Comparison of ENCODE assay signal across 19 cellular contexts in genomic region chr5:53987091-53987490, GRCh38.
DNase-seq lines count a peak whose midpoint lies in the region; TF ChIP-seq lines count a peak whose summit lies in the region.
"Had no signal": no experiment of that assay in that cellular context is flagged by ENCODE, and none has a peak within 500 bp of the region (broad histone marks: within the 10 kb centered on the region; RNA-seq: fewer than 3 reads in every experiment).

No MANE protein-coding gene starts in this region.

- no peak overlapping the region for H3K27ac ChIP-seq in substantia nigra (ENCODE audit: low read depth, low read length, poor library complexity, severe bottlenecking)
- H3K27ac ChIP-seq: BLaER1 treated with 17β-estradiol and CSF1 and Interleukin-3, amounts not matched to agents 10 nM and 100 nM; C4-2B had no signal

- H3K4me3 ChIP-seq in AG10803 (ENCODE audit: low read length): no peak overlapping the region
- no peak overlapping the region for H3K4me3 ChIP-seq in foreskin fibroblast (ENCODE audit: low read depth in 1 of 2, low read length in 2 of 2)
- H3K4me3 ChIP-seq: BLaER1 treated with 17β-estradiol and CSF1 and Interleukin-3, amounts not matched to agents 10 nM and 100 nM had no signal

- DNase-seq in AG10803 (ENCODE audit: low read depth) (peak; percentile 34), EH (ENCODE audit: low read depth) (peak; percentile 15), foreskin fibroblast (peak; percentile 6 to 56), substantia nigra (lab: John Stamatoyannopoulos, UW) (no peak)
- DNase-seq in stimulated activated CD4-positive, alpha-beta T cell treated with anti-CD3 and anti-CD28 coated beads, Interleukin-2, amount 100 ng/mL, for 24 hours: no peak
- DNase-seq: 8988T; ACHN; AML-193; CD4-positive, alpha-beta T cell; CD8-positive, alpha-beta T cell; COR-L47; DMS 273 treated with DMSO at 0.1 percent for 48 hours; DMS153; DMS53; DMS79; DND-41; GF-D8 had no signal

- TF ChIP-seq CTCF in AG10803 (conservative IDR thresholded peaks at IDR 0.05; ENCODE audit: low read length) (no peak), foreskin fibroblast (IDR thresholded peaks at IDR 0.05; ENCODE audit: low read depth, low read length) (no peak)

Comparison
In these comparisons a context has a peak if more than half of its experiments do, and no peak if none do; other contexts are left out.
1. DNase-seq: peak in AG10803 (single experiment), EH (single experiment) and foreskin fibroblast (2 of 2); none in substantia nigra (0 of 49) and stimulated activated CD4-positive, alpha-beta T cell treated with anti-CD3 and anti-CD28 coated beads, Interleukin-2, amount 100 ng/mL, for 24 hours (0 of 2).